In genomic region chr5:71778678-71779276, GRCh38 we compare ENCODE assay signal across 8 cellular contexts. TPM values are rescaled to one million over a fixed set of nuclear protein-coding genes. Genes with fewer than 3 reads are reported as not detected.
DNase-seq lines count a peak whose midpoint lies in the region; ATAC-seq and TF ChIP-seq lines count a peak whose summit lies in the region.

No MANE protein-coding gene starts in this region.

- ATAC-seq in HG03135 (IDR thresholded peaks at IDR 0.05; ENCODE audit: unreplicated experiment) (no peak), GM21526 (IDR thresholded peaks at IDR 0.05; ENCODE audit: low FRiP score, unreplicated experiment) (no peak), HG02798 (IDR thresholded peaks at IDR 0.05; ENCODE audit: poor library complexity, unreplicated experiment) (no peak)

- no peak overlapping the region for H3K27ac ChIP-seq in hepatocyte

- no peak overlapping the region for H3K4me2 ChIP-seq in hepatocyte

- H4K20me1 ChIP-seq in hepatocyte (ENCODE audit: insufficient read depth, poor library complexity, severe bottlenecking), result no peaks in the 10 kb centered on the region

- no peak overlapping the region for H3K4me3 ChIP-seq in hepatocyte

- no peaks in the 10 kb centered on the region for H3K36me3 ChIP-seq in hepatocyte (replicated peaks; ENCODE audit: insufficient read depth, low read depth)

- no peaks in the 10 kb centered on the region for H3K9me3 ChIP-seq in hepatocyte (ENCODE audit: low read depth)

- peak; percentile 56 for TF ChIP-seq CTCF in hepatocyte (IDR thresholded peaks at IDR 0.05; ENCODE audit: poor library complexity)

- no peaks in the 10 kb centered on the region for H3K9me2 ChIP-seq in hepatocyte (replicated peaks; ENCODE audit: insufficient read depth)

- H3K79me2 ChIP-seq in hepatocyte, result no peaks in the 10 kb centered on the region

- WGBS in hepatocyte (ENCODE audit: low lambda C conversion rate, missing lambda C conversion rate), result 69% methylated on average over 4 of the region's 4 CpGs

- peak; percentile 59 for DNase-seq in D341Med (ENCODE audit: low spot score)
- peak; percentile 72 for DNase-seq in HT-29 (ENCODE audit: low spot score)
- peak; percentile 58 for DNase-seq in SK-N-DZ (ENCODE audit: low spot score)
- DNase-seq in hepatocyte (ENCODE audit: low spot score), result peak; percentile 28
- DNase-seq in GF-D8 (lab: John Stamatoyannopoulos, UW), result no peak

- peaks cover 8% of the 10 kb centered on the region for H3K4me1 ChIP-seq in hepatocyte (ENCODE audit: insufficient read depth)

- H2AFZ ChIP-seq in hepatocyte, result no peak overlapping the region

- no peaks in the 10 kb centered on the region for H3K27me3 ChIP-seq in hepatocyte

RNA-seq across cellular contexts. Expression of gene CARTPT, which starts 59.7 kb away (rescaled TPM):
- total RNA-seq in HT-29 (2014; rRNA removed; shearing (Covaris generic)), result not detected in 2 replicates
- polyA plus RNA-seq in SK-N-DZ (2014; cell fraction: cytosol; rRNA removed), result not detected in 2 replicates
- polyA plus RNA-seq in SK-N-DZ (2014; cell fraction: nucleus; rRNA removed), result not detected in 2 replicates
- 0.60 and 3.3 TPM in 2 replicates for total RNA-seq in hepatocyte
- polyA plus RNA-seq in hepatocyte, result 0.57 TPM in 1 of 2 replicates, not detected in the other
